ENCODE assay signal across 2 cellular contexts in the genomic region with DNA sequence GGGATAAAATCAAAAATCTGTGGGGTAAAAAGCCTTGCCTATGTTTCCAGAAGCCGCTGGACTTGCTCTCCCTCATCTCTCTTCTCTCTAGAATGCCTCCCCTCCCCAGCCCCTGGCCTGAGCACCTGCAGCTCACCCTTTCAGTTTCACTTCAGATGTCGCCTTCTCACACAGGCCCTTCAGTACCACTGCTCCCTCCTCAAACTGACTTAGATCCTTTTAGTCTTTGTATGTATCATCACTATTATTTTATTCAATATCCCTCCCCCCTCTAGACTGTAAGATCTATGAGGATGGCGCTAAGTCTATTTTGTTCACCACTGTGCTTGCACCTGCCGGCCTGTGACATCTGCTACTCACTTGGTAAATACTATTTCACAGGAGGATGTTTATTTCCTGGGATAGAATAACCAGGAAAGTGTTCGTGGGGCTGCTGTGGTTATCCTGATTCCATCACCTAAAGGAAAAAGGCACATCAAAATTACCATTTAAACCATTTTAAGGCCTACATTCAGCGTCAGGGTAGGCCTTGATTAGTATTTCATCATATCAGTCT.
TF ChIP-seq lines count a peak whose summit lies in the region.

No MANE protein-coding gene starts in this region.

TF ChIP-seq in GM23338, 12 proteins besides CTCF, POLR2A, EP300 and RAD21 (continued from another document):
- TF ChIP-seq, protein P1, sequence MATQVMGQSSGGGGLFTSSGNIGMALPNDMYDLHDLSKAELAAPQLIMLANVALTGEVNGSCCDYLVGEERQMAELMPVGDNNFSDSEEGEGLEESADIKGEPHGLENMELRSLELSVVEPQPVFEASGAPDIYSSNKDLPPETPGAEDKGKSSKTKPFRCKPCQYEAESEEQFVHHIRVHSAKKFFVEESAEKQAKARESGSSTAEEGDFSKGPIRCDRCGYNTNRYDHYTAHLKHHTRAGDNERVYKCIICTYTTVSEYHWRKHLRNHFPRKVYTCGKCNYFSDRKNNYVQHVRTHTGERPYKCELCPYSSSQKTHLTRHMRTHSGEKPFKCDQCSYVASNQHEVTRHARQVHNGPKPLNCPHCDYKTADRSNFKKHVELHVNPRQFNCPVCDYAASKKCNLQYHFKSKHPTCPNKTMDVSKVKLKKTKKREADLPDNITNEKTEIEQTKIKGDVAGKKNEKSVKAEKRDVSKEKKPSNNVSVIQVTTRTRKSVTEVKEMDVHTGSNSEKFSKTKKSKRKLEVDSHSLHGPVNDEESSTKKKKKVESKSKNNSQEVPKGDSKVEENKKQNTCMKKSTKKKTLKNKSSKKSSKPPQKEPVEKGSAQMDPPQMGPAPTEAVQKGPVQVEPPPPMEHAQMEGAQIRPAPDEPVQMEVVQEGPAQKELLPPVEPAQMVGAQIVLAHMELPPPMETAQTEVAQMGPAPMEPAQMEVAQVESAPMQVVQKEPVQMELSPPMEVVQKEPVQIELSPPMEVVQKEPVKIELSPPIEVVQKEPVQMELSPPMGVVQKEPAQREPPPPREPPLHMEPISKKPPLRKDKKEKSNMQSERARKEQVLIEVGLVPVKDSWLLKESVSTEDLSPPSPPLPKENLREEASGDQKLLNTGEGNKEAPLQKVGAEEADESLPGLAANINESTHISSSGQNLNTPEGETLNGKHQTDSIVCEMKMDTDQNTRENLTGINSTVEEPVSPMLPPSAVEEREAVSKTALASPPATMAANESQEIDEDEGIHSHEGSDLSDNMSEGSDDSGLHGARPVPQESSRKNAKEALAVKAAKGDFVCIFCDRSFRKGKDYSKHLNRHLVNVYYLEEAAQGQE (IDR thresholded peaks at IDR 0.05; ENCODE audit: unreplicated experiment), result no peak
- TF ChIP-seq, protein P2, sequence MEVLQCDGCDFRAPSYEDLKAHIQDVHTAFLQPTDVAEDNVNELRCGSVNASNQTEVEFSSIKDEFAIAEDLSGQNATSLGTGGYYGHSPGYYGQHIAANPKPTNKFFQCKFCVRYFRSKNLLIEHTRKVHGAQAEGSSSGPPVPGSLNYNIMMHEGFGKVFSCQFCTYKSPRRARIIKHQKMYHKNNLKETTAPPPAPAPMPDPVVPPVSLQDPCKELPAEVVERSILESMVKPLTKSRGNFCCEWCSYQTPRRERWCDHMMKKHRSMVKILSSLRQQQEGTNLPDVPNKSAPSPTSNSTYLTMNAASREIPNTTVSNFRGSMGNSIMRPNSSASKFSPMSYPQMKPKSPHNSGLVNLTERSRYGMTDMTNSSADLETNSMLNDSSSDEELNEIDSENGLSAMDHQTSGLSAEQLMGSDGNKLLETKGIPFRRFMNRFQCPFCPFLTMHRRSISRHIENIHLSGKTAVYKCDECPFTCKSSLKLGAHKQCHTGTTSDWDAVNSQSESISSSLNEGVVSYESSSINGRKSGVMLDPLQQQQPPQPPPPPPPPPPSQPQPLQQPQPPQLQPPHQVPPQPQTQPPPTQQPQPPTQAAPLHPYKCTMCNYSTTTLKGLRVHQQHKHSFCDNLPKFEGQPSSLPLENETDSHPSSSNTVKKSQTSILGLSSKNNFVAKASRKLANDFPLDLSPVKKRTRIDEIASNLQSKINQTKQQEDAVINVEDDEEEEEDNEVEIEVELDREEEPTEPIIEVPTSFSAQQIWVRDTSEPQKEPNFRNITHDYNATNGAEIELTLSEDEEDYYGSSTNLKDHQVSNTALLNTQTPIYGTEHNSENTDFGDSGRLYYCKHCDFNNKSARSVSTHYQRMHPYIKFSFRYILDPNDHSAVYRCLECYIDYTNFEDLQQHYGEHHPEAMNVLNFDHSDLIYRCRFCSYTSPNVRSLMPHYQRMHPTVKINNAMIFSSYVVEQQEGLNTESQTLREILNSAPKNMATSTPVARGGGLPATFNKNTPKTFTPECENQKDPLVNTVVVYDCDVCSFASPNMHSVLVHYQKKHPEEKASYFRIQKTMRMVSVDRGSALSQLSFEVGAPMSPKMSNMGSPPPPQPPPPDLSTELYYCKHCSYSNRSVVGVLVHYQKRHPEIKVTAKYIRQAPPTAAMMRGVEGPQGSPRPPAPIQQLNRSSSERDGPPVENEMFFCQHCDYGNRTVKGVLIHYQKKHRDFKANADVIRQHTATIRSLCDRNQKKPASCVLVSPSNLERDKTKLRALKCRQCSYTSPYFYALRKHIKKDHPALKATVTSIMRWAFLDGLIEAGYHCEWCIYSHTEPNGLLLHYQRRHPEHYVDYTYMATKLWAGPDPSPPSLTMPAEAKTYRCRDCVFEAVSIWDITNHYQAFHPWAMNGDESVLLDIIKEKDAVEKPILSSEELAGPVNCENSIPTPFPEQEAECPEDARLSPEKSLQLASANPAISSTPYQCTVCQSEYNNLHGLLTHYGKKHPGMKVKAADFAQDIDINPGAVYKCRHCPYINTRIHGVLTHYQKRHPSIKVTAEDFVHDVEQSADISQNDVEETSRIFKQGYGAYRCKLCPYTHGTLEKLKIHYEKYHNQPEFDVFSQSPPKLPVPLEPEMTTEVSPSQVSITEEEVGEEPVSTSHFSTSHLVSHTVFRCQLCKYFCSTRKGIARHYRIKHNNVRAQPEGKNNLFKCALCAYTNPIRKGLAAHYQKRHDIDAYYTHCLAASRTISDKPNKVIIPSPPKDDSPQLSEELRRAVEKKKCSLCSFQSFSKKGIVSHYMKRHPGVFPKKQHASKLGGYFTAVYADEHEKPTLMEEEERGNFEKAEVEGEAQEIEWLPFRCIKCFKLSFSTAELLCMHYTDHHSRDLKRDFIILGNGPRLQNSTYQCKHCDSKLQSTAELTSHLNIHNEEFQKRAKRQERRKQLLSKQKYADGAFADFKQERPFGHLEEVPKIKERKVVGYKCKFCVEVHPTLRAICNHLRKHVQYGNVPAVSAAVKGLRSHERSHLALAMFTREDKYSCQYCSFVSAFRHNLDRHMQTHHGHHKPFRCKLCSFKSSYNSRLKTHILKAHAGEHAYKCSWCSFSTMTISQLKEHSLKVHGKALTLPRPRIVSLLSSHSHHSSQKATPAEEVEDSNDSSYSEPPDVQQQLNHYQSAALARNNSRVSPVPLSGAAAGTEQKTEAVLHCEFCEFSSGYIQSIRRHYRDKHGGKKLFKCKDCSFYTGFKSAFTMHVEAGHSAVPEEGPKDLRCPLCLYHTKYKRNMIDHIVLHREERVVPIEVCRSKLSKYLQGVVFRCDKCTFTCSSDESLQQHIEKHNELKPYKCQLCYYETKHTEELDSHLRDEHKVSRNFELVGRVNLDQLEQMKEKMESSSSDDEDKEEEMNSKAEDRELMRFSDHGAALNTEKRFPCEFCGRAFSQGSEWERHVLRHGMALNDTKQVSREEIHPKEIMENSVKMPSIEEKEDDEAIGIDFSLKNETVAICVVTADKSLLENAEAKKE (CRISPR knock-in tag; IDR thresholded peaks at IDR 0.05), result no peak

TF ChIP-seq in GM12878, 131 proteins besides CTCF, POLR2A, EP300 and RAD21 (continued from another document):
- TF ChIP-seq, protein P3, sequence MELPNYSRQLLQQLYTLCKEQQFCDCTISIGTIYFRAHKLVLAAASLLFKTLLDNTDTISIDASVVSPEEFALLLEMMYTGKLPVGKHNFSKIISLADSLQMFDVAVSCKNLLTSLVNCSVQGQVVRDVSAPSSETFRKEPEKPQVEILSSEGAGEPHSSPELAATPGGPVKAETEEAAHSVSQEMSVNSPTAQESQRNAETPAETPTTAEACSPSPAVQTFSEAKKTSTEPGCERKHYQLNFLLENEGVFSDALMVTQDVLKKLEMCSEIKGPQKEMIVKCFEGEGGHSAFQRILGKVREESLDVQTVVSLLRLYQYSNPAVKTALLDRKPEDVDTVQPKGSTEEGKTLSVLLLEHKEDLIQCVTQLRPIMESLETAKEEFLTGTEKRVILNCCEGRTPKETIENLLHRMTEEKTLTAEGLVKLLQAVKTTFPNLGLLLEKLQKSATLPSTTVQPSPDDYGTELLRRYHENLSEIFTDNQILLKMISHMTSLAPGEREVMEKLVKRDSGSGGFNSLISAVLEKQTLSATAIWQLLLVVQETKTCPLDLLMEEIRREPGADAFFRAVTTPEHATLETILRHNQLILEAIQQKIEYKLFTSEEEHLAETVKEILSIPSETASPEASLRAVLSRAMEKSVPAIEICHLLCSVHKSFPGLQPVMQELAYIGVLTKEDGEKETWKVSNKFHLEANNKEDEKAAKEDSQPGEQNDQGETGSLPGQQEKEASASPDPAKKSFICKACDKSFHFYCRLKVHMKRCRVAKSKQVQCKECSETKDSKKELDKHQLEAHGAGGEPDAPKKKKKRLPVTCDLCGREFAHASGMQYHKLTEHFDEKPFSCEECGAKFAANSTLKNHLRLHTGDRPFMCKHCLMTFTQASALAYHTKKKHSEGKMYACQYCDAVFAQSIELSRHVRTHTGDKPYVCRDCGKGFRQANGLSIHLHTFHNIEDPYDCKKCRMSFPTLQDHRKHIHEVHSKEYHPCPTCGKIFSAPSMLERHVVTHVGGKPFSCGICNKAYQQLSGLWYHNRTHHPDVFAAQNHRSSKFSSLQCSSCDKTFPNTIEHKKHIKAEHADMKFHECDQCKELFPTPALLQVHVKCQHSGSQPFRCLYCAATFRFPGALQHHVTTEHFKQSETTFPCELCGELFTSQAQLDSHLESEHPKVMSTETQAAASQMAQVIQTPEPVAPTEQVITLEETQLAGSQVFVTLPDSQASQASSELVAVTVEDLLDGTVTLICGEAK (IDR thresholded peaks at IDR 0.05; ENCODE audit: borderline replicate concordance), result no peak
- TF ChIP-seq TCF12 (IDR thresholded peaks at IDR 0.05; ENCODE audit: low read depth, low read length) (peak; percentile 57; the same call in 1 of the 2 replicates), NBN (IDR thresholded peaks at IDR 0.05) (0 out of 2 replicates have a peak, but pooled peaks have one; percentile 38)
